ENCODE assay signal across 32 cellular contexts in genomic region chrX:140206657-140207056, GRCh38.
"Had no signal": no experiment of that assay in that cellular context is flagged by ENCODE, and none has a peak within 500 bp of the region (broad histone marks: within the 10 kb centered on the region; RNA-seq: fewer than 3 reads in every experiment).

No MANE protein-coding gene starts in this region.

- FAIRE-seq: TTC549 had no signal

- H3K36me3 ChIP-seq: adrenal gland, brain microvascular endothelial cell, breast epithelium had no signal

- H3K4me3 ChIP-seq: adrenal gland, body of pancreas, breast epithelium had no signal

- H3K27ac ChIP-seq: adrenal gland, body of pancreas, brain microvascular endothelial cell, breast epithelium, VCaP had no signal

- H3K4me1 ChIP-seq: adrenal gland, body of pancreas, breast epithelium had no signal

- H3K27me3 ChIP-seq: adrenal gland, body of pancreas, brain microvascular endothelial cell had no signal

- DNase-seq: activated B cell treated with CpG ODN at 0.5 μM for 24 hours; activated CD4-positive, alpha-beta memory T cell treated with anti-CD3 and anti-CD28 coated beads for 36 hours; activated CD4-positive, alpha-beta T cell treated with anti-CD3 and anti-CD28 coated beads for 4 hours; activated CD4-positive, alpha-beta T cell treated with anti-CD3 and anti-CD28 coated beads, Interleukin-2, amount 10 ng/mL, durations not matched to agents 24 days and 14 days; activated CD4-positive, alpha-beta T cell treated with anti-CD3 and anti-CD28 coated beads, Interleukin-2, amount 50 U/mL, for 1 hour; activated CD4-positive, alpha-beta T cell treated with anti-CD3 and anti-CD28 coated beads, Interleukin-2, amount 50 U/mL, for 4 hours; activated CD4-positive, CD25-positive, alpha-beta regulatory T cell treated with anti-CD3 and anti-CD28 coated beads, Interleukin-2, amount 50 U/mL, for 72 hours; activated CD8-positive, alpha-beta memory T cell treated with anti-CD3 and anti-CD28 coated beads, Interleukin-2, amount 50 U/mL, for 4 hours; activated CD8-positive, alpha-beta T cell treated with anti-CD3 and anti-CD28 coated beads for 36 hours; activated effector memory CD4-positive, alpha-beta T cell treated with anti-CD3 and anti-CD28 coated beads, Interleukin-2, amount 50 U/mL, for 16 hours; activated gamma-delta T cell treated with Interleukin-2 at 50 U/mL for 16 hours; activated naive CD4-positive, alpha-beta T cell; activated naive CD4-positive, alpha-beta T cell treated with anti-CD3 and anti-CD28 coated beads for 36 hours; activated naive CD4-positive, alpha-beta T cell treated with anti-CD3 and anti-CD28 coated beads, Interleukin-2, amount 50 U/mL, for 16 hours; activated naive CD8-positive, alpha-beta T cell treated with anti-CD3 and anti-CD28 coated beads for 36 hours; activated T-cell treated with anti-CD3 and anti-CD28 coated beads for 4 hours; activated T-cell treated with anti-CD3 and anti-CD28 coated beads, Interleukin-2, amount 50 U/mL, for 1 hour; activated T-cell treated with anti-CD3 and anti-CD28 coated beads, Interleukin-2, amount 50 U/mL, for 4 hours; activated T-cell treated with anti-CD3 and anti-CD28 coated beads, Interleukin-2, amount 50 U/mL, for 72 hours; adrenal gland; amniotic stem cell; aorta; body of pancreas; brain microvascular endothelial cell; central memory CD4-positive, alpha-beta T cell; T-helper 2 cell; T-helper 9 cell had no signal

- ATAC-seq: activated CD8-positive, alpha-beta T cell treated with anti-CD3 and anti-CD28 coated beads for 36 hours; activated naive CD4-positive, alpha-beta T cell treated with anti-CD3 and anti-CD28 coated beads, Interleukin-2, amount 50 U/mL, for 72 hours; activated T-cell treated with anti-CD3 and anti-CD28 coated beads, Interleukin-2, amount 50 U/mL, for 4 hours; activated T-cell treated with anti-CD3 and anti-CD28 coated beads, Interleukin-2, amount 50 U/mL, for 72 hours; activated T-helper 17 cell treated with anti-CD3 and anti-CD28 coated beads, Interleukin-2, amount 50 U/mL, for 72 hours; body of pancreas had no signal

- H3K9me3 ChIP-seq: adrenal gland, body of pancreas, breast epithelium had no signal
